ENCODE assay signal across 1 cellular context in the genomic region with DNA sequence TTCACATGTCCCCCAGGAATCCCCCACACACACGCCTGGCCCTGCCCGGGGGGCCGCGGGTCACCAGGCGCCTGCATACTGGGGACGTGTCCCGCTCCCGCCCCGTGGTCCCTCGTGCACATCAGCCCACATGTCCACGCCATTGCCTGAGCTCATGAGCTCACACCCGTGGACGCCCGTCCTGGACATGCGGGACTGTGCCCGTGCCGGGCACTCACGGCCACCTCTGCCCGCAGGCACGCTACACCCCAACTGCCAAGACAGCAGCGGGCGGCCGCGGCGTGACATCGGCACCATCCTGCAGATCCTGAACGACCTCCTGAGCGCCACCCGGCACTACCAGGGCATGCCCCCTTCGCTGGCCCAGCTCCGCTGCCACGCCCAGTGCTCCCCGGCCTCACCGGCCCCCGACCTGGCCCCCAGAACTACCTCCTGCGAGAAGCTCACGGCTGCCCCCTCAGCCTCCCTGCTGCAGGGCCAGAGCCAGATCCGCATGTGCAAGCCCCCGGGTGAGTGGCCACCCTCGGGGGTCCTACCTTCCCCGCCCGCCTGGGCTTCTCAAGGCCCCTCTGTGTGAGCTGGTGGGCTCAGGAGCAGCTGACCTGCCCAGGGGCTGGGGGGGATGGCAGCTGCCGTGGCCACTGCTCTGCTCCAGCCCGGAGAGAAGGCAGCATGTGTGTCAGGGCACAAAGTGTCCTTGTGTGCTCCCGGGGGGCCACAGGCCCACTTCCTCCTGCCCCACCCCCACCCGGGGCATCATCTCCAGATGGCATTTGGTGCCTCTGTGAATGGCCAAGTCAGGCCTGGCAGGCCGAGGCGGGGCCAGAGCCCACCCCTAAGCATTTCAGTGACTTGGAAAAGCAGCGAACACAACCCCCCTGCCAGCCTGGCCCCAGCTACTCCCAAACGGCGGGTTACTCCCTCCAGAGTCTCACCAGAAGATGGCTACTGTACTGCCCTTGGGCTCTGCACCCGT.
TF ChIP-seq lines count a peak whose summit lies in the region.

No MANE protein-coding gene starts in this region.

TF ChIP-seq in A549, 52 proteins besides CTCF, POLR2A, EP300 and RAD21:
- no peak for TF ChIP-seq RFX5 (IDR thresholded peaks at IDR 0.05)
- TF ChIP-seq JUN (IDR thresholded peaks at IDR 0.05) = peak in 1 of 2 experiments; percentile 19; a peak in 1 of 5 replicates
